ENCODE assay signal across 14 cellular contexts in the genomic region with DNA sequence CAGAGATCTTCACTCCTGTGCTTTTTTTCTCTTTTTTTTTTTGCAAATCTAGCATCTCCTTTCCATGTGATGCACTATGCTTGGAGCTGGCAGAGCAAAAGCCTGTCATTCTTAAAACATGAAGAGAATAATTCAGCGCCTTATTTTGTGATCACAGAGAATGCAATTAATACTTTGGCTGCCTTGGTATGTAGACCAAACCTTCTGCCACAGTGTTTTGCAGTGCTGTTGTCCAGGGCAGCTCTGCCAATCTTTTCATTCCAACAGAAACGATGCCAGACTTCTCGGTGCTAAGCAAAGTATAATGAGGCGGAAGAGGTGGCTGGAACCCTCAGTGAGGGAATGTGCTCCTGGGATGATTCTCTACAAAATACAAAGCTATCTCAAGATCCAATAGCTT. TPM values are rescaled to one million over a fixed set of nuclear protein-coding genes. Genes with fewer than 3 reads are reported as not detected.
A peak's percentile ranks its signal among the peaks of the same experiment; 100 is the strongest.
DNase-seq lines count a peak whose midpoint lies in the region; ATAC-seq and TF ChIP-seq lines count a peak whose summit lies in the region.
"Had no signal": no experiment of that assay in that cellular context is flagged by ENCODE, and none has a peak within 500 bp of the region (broad histone marks: within the 10 kb centered on the region; RNA-seq: fewer than 3 reads in every experiment).

No MANE protein-coding gene starts in this region.

- intact Hi-C loops in left ventricle myocardium inferior (cut with micrococcal nuclease) = no loop called here

- H3K36me3 ChIP-seq in left ventricle myocardium inferior = no peaks in the 10 kb centered on the region
- H3K36me3 ChIP-seq: stomach had no signal

- no peak overlapping the region for H3K4me3 ChIP-seq in left ventricle myocardium inferior
- H3K4me3 ChIP-seq: PC-9, stomach had no signal

- H3K9me3 Mint-ChIP-seq in activated T-cell treated with anti-CD3 and anti-CD28 coated beads, Interleukin-2, amount 50 U/mL, for 72 hours = no peaks in the 10 kb centered on the region
- no peaks in the 10 kb centered on the region for H3K9me3 Mint-ChIP-seq in activated T-cell treated with anti-CD3 and anti-CD28 coated beads, Interleukin-2, amount 50 U/mL, for 4 hours
- H3K9me3 Mint-ChIP-seq in activated CD4-positive, alpha-beta memory T cell treated with anti-CD3 and anti-CD28 coated beads, Interleukin-2, amount 10 ng/mL, durations not matched to agents 7 days and 5 days = no peaks in the 10 kb centered on the region
- H3K9me3 Mint-ChIP-seq in stimulated activated effector memory CD8-positive, alpha-beta T cell treated with anti-CD3 and anti-CD28 coated beads, Interleukin-12 subunit alpha, Interleukin-12 subunit beta, amount 100 ng/mL, for 72 hours = no peaks in the 10 kb centered on the region
- H3K9me3 Mint-ChIP-seq: H9 had no signal

- no peaks in the 10 kb centered on the region for H3K9me3 ChIP-seq in left ventricle myocardium inferior (replicated peaks)
- H3K9me3 ChIP-seq: stomach had no signal

- CTCF ChIA-PET in activated CD4-positive, alpha-beta memory T cell treated with anti-CD3 and anti-CD28 coated beads, Interleukin-2, amount 10 ng/mL, durations not matched to agents 7 days and 5 days (lab: Charles Lee) = interaction anchor here (1.1 to 7.6 kb wide), 3 partner anchors 23 to 89 kb away, joined by 4 to 41 read pairs (median 4); partner anchors contain the start of gene BCL2
- CTCF ChIA-PET in HEK293T (lab: Yijun Ruan, JAX) = interaction anchor here (0.6 kb wide), 1 partner anchor 20 kb away, joined by 3 read pairs; no protein-coding TSS in a partner anchor

- peaks cover 17% of the 10 kb centered on the region for H3K4me1 Mint-ChIP-seq in activated T-cell treated with anti-CD3 and anti-CD28 coated beads, Interleukin-2, amount 50 U/mL, for 72 hours (ENCODE audit: low read depth)
- H3K4me1 Mint-ChIP-seq in activated T-cell treated with anti-CD3 and anti-CD28 coated beads, Interleukin-2, amount 50 U/mL, for 4 hours (ENCODE audit: low read depth) = peaks cover 24% of the 10 kb centered on the region
- peaks cover 74% of the 10 kb centered on the region for H3K4me1 Mint-ChIP-seq in activated CD4-positive, alpha-beta memory T cell treated with anti-CD3 and anti-CD28 coated beads, Interleukin-2, amount 10 ng/mL, durations not matched to agents 7 days and 5 days
- peaks cover 28% of the 10 kb centered on the region for H3K4me1 Mint-ChIP-seq in stimulated activated effector memory CD8-positive, alpha-beta T cell treated with anti-CD3 and anti-CD28 coated beads, Interleukin-12 subunit alpha, Interleukin-12 subunit beta, amount 100 ng/mL, for 72 hours

- no peaks in the 10 kb centered on the region for H3K27me3 Mint-ChIP-seq in activated T-cell treated with anti-CD3 and anti-CD28 coated beads, Interleukin-2, amount 50 U/mL, for 72 hours (ENCODE audit: low read depth)
- no peaks in the 10 kb centered on the region for H3K27me3 Mint-ChIP-seq in activated T-cell treated with anti-CD3 and anti-CD28 coated beads, Interleukin-2, amount 50 U/mL, for 4 hours (ENCODE audit: low read depth)
- no peaks in the 10 kb centered on the region for H3K27me3 Mint-ChIP-seq in activated CD4-positive, alpha-beta memory T cell treated with anti-CD3 and anti-CD28 coated beads, Interleukin-2, amount 10 ng/mL, durations not matched to agents 7 days and 5 days

- H3K36me3 Mint-ChIP-seq in activated T-cell treated with anti-CD3 and anti-CD28 coated beads, Interleukin-2, amount 50 U/mL, for 72 hours (ENCODE audit: insufficient read depth in 2 of 2) = peaks cover 33 to 36% of the 10 kb centered on the region in 2 donors
- H3K36me3 Mint-ChIP-seq in activated T-cell treated with anti-CD3 and anti-CD28 coated beads, Interleukin-2, amount 50 U/mL, for 4 hours (ENCODE audit: insufficient read depth) = peaks cover 51% of the 10 kb centered on the region
- peaks cover 80% of the 10 kb centered on the region for H3K36me3 Mint-ChIP-seq in activated CD4-positive, alpha-beta memory T cell treated with anti-CD3 and anti-CD28 coated beads, Interleukin-2, amount 10 ng/mL, durations not matched to agents 7 days and 5 days (ENCODE audit: low read depth)
- H3K36me3 Mint-ChIP-seq in stimulated activated effector memory CD8-positive, alpha-beta T cell treated with anti-CD3 and anti-CD28 coated beads, Interleukin-12 subunit alpha, Interleukin-12 subunit beta, amount 100 ng/mL, for 72 hours = no peaks in the 10 kb centered on the region

- ATAC-seq in activated T-cell treated with anti-CD3 and anti-CD28 coated beads, Interleukin-2, amount 50 U/mL, for 72 hours (replicated peaks in 1 of 2) = no peak
- ATAC-seq in activated T-cell treated with anti-CD3 and anti-CD28 coated beads, Interleukin-2, amount 50 U/mL, for 4 hours = no peak
- ATAC-seq in stimulated activated effector memory CD8-positive, alpha-beta T cell treated with anti-CD3 and anti-CD28 coated beads, Interleukin-12 subunit alpha, Interleukin-12 subunit beta, amount 100 ng/mL, for 72 hours = no peak
- ATAC-seq: left colon had no signal

- H3K4me1 ChIP-seq in left ventricle myocardium inferior = peaks cover 46% of the 10 kb centered on the region

- peak overlapping the region; percentile 49 to 57 for H3K4me3 Mint-ChIP-seq in activated T-cell treated with anti-CD3 and anti-CD28 coated beads, Interleukin-2, amount 50 U/mL, for 72 hours
- H3K4me3 Mint-ChIP-seq in activated T-cell treated with anti-CD3 and anti-CD28 coated beads, Interleukin-2, amount 50 U/mL, for 4 hours = no peak overlapping the region
- no peak overlapping the region for H3K4me3 Mint-ChIP-seq in activated CD4-positive, alpha-beta memory T cell treated with anti-CD3 and anti-CD28 coated beads, Interleukin-2, amount 10 ng/mL, durations not matched to agents 7 days and 5 days
- no peak overlapping the region for H3K4me3 Mint-ChIP-seq in stimulated activated effector memory CD8-positive, alpha-beta T cell treated with anti-CD3 and anti-CD28 coated beads, Interleukin-12 subunit alpha, Interleukin-12 subunit beta, amount 100 ng/mL, for 72 hours
- H3K4me3 Mint-ChIP-seq: H9 had no signal

- no peak for DNase-seq in activated T-cell treated with anti-CD3 and anti-CD28 coated beads, Interleukin-2, amount 50 U/mL, for 72 hours
- DNase-seq in activated T-cell treated with anti-CD3 and anti-CD28 coated beads, Interleukin-2, amount 50 U/mL, for 4 hours = no peak
- no peak for DNase-seq in activated CD4-positive, alpha-beta memory T cell treated with anti-CD3 and anti-CD28 coated beads, Interleukin-2, amount 10 ng/mL, durations not matched to agents 7 days and 5 days
- DNase-seq in left ventricle myocardium inferior = no peak
- DNase-seq in stimulated activated effector memory CD8-positive, alpha-beta T cell treated with anti-CD3 and anti-CD28 coated beads, Interleukin-12 subunit alpha, Interleukin-12 subunit beta, amount 100 ng/mL, for 72 hours (ENCODE audit: low spot score in 2 of 2) = no peak
- no peak for DNase-seq in HEK293T (ENCODE audit: extremely low spot score)
- no peak for DNase-seq in ACHN
- no peak for DNase-seq in GM19240 (ENCODE audit: insufficient read length, low spot score)
- DNase-seq: activated T-cell treated with anti-CD3 and anti-CD28 coated beads for 4 hours, H9, left colon, NCI-H510A, PC-9, stomach had no signal

- H3K27me3 ChIP-seq in left ventricle myocardium inferior (ENCODE audit: low read depth) = no peaks in the 10 kb centered on the region
- H3K27me3 ChIP-seq: stomach had no signal

- TF ChIP-seq CTCF in left ventricle myocardium inferior (IDR thresholded peaks at IDR 0.05; ENCODE audit: borderline replicate concordance) = no peak

- peak overlapping the region; percentile 7 for H3K27ac ChIP-seq in left ventricle myocardium inferior (replicated peaks)
- H3K27ac ChIP-seq: PC-9 had no signal

- H3K27ac Mint-ChIP-seq in activated T-cell treated with anti-CD3 and anti-CD28 coated beads, Interleukin-2, amount 50 U/mL, for 72 hours = peak overlapping the region; percentile 71
- peak overlapping the region; percentile 57 for H3K27ac Mint-ChIP-seq in activated CD4-positive, alpha-beta memory T cell treated with anti-CD3 and anti-CD28 coated beads, Interleukin-2, amount 10 ng/mL, durations not matched to agents 7 days and 5 days
- H3K27ac Mint-ChIP-seq in stimulated activated effector memory CD8-positive, alpha-beta T cell treated with anti-CD3 and anti-CD28 coated beads, Interleukin-12 subunit alpha, Interleukin-12 subunit beta, amount 100 ng/mL, for 72 hours = peak overlapping the region; percentile 82

- POLR2A ChIA-PET in activated CD4-positive, alpha-beta memory T cell treated with anti-CD3 and anti-CD28 coated beads, Interleukin-2, amount 10 ng/mL, durations not matched to agents 7 days and 5 days (lab: Charles Lee) = interaction anchor here (1.3 to 3.3 kb wide), 3 partner anchors 8 to 132 kb away, joined by 4 to 21 read pairs (median 5); partner anchors contain the start of gene BCL2
- POLR2A ChIA-PET in HEK293T (lab: Yijun Ruan, JAX) = no interaction called here

- in situ Hi-C loops in ACHN (cut with HindIII; ENCODE audit: low pct_ligation_motif_present, low pct_unique_long_range_greater_than_20kb, low sequenced_read_pairs) = no loop called here

TF ChIP-seq in HEK293T, 16 proteins besides CTCF, POLR2A, EP300 and RAD21 (continues in another document):
- TF ChIP-seq SUZ12 (IDR thresholded peaks at IDR 0.05) = no peak
- no peak for TF ChIP-seq ZNF384 (IDR thresholded peaks at IDR 0.05)
- TF ChIP-seq L3MBTL2 (conservative IDR thresholded peaks at IDR 0.05) = no peak
- no peak for TF ChIP-seq FOXK2 (IDR thresholded peaks at IDR 0.05)
- TF ChIP-seq FOXA1 (IDR thresholded peaks at IDR 0.05) = no peak
- TF ChIP-seq HDGF (IDR thresholded peaks at IDR 0.05; ENCODE audit: borderline replicate concordance) = no peak
- TF ChIP-seq TARDBP (IDR thresholded peaks at IDR 0.05) = no peak
- TF ChIP-seq BHLHE40 (IDR thresholded peaks at IDR 0.05; ENCODE audit: borderline replicate concordance) = no peak
- no peak for TF ChIP-seq PKNOX1 (IDR thresholded peaks at IDR 0.05)
- TF ChIP-seq NFRKB (IDR thresholded peaks at IDR 0.05) = no peak
- no peak for TF ChIP-seq ELF4 (IDR thresholded peaks at IDR 0.05)

RNA-seq across cellular contexts. Expression of gene BCL2, which starts 25.6 kb away (rescaled TPM):
- total RNA-seq in activated T-cell treated with anti-CD3 and anti-CD28 coated beads, Interleukin-2, amount 50 U/mL, for 72 hours = 100 to 1,000 TPM in 1 of 2 donors, 10 to 100 TPM in 1; 98.3 to 133 TPM
- 10 to 100 TPM; 45.0 to 71.4 (median 66.6) TPM for total RNA-seq in activated T-cell treated with anti-CD3 and anti-CD28 coated beads, Interleukin-2, amount 50 U/mL, for 4 hours
- total RNA-seq in activated CD4-positive, alpha-beta memory T cell treated with anti-CD3 and anti-CD28 coated beads, Interleukin-2, amount 10 ng/mL, durations not matched to agents 7 days and 5 days = 100 to 1,000 TPM; 102 to 109 TPM
- 7.3 TPM for total RNA-seq in left ventricle myocardium inferior

Comparison
In these comparisons a context has a peak if more than half of its experiments do, and no peak if none do; other contexts are left out.
1. H3K4me3 Mint-ChIP-seq: peak in activated T-cell treated with anti-CD3 and anti-CD28 coated beads, Interleukin-2, amount 50 U/mL, for 72 hours (2 of 2); none in activated T-cell treated with anti-CD3 and anti-CD28 coated beads, Interleukin-2, amount 50 U/mL, for 4 hours (single experiment), activated CD4-positive, alpha-beta memory T cell treated with anti-CD3 and anti-CD28 coated beads, Interleukin-2, amount 10 ng/mL, durations not matched to agents 7 days and 5 days (single experiment) and stimulated activated effector memory CD8-positive, alpha-beta T cell treated with anti-CD3 and anti-CD28 coated beads, Interleukin-12 subunit alpha, Interleukin-12 subunit beta, amount 100 ng/mL, for 72 hours (single experiment).
2. Peak in every context shown above with its lines, with median percentiles within 50 percentile points of each other: H3K27ac Mint-ChIP-seq.